In genomic region chr12:116532428-116532827, GRCh38 we compare ENCODE assay signal across 7 cellular contexts. TPM values are rescaled to one million over a fixed set of nuclear protein-coding genes. Genes with fewer than 3 reads are reported as not detected.
A peak's percentile ranks its signal among the peaks of the same experiment; 100 is the strongest.
DNase-seq lines count a peak whose midpoint lies in the region; ATAC-seq and TF ChIP-seq lines count a peak whose summit lies in the region.

No MANE protein-coding gene starts in this region.

- H3K27me3 ChIP-seq in osteoblast (ENCODE audit: insufficient read depth, low read length), result no peaks in the 10 kb centered on the region

- no peak for ATAC-seq in central memory CD8-positive, alpha-beta T cell (replicated peaks; ENCODE audit: extremely low read depth, poor library complexity, severe bottlenecking)
- no peak for ATAC-seq in GM19324 (IDR thresholded peaks at IDR 0.05; ENCODE audit: low FRiP score, unreplicated experiment)

- intact Hi-C loops in Calu3 (cut with micrococcal nuclease; ENCODE audit: unreplicated experiment) (no loop called here), head of caudate nucleus (cut with DNase I) (no loop called here)

- H3K9me3 Mint-ChIP-seq in Calu3 (ENCODE audit: low read depth, unreplicated experiment), result peaks cover 3% of the 10 kb centered on the region
- no peaks in the 10 kb centered on the region for H3K9me3 Mint-ChIP-seq in central memory CD8-positive, alpha-beta T cell

- H3K36me3 ChIP-seq in KOPT-K1 (ENCODE audit: insufficient read depth, low read length), result no peaks in the 10 kb centered on the region
- H3K36me3 ChIP-seq in osteoblast (ENCODE audit: insufficient read depth, low read length), result no peaks in the 10 kb centered on the region

- H3K79me2 ChIP-seq in osteoblast (ENCODE audit: insufficient read depth, low read length), result no peaks in the 10 kb centered on the region

- no peaks in the 10 kb centered on the region for H4K20me1 ChIP-seq in osteoblast (ENCODE audit: insufficient read depth, low read length)

- peaks cover 13% of the 10 kb centered on the region for H3K27me3 Mint-ChIP-seq in Calu3 (ENCODE audit: unreplicated experiment)
- H3K27me3 Mint-ChIP-seq in central memory CD8-positive, alpha-beta T cell, result peaks cover 24% of the 10 kb centered on the region

- H3K4me3 Mint-ChIP-seq in Calu3 (ENCODE audit: low read depth, unreplicated experiment), result peak overlapping the region; percentile 75
- peak overlapping the region; percentile 80 for H3K4me3 Mint-ChIP-seq in central memory CD8-positive, alpha-beta T cell

- DNase-seq in Calu3 (no peak), osteoblast (ENCODE audit: insufficient read length, low spot score, missing footprints) (no peak), head of caudate nucleus (no peak), GM20000 (ENCODE audit: low spot score) (no peak)
- no peak for DNase-seq in central memory CD8-positive, alpha-beta T cell (ENCODE audit: low spot score in 2 of 2)

- H3K36me3 Mint-ChIP-seq in Calu3 (ENCODE audit: insufficient read depth, unreplicated experiment), result peaks cover 17% of the 10 kb centered on the region
- H3K36me3 Mint-ChIP-seq in central memory CD8-positive, alpha-beta T cell (ENCODE audit: insufficient read depth), result peaks cover 1% of the 10 kb centered on the region

- H3K27ac ChIP-seq in KOPT-K1 (ENCODE audit: low read depth, low read length, poor library complexity, severe bottlenecking), result peak overlapping the region; percentile 69
- H3K27ac ChIP-seq in osteoblast (ENCODE audit: low read depth, low read length), result no peak overlapping the region

- H3K9me3 ChIP-seq in KOPT-K1 (ENCODE audit: insufficient read depth, low read length, poor library complexity, severe bottlenecking) (no peaks in the 10 kb centered on the region), osteoblast (ENCODE audit: low read depth, low read length) (no peaks in the 10 kb centered on the region)

- no peak overlapping the region for H2AFZ ChIP-seq in osteoblast (ENCODE audit: low read length)

- peak overlapping the region; percentile 93 for H3K4me2 ChIP-seq in osteoblast (ENCODE audit: insufficient read depth, low read length)

- no peak overlapping the region for H3K4me3 ChIP-seq in osteoblast (ENCODE audit: insufficient read depth, low read length)

- H3K27ac Mint-ChIP-seq in Calu3 (ENCODE audit: unreplicated experiment), result no peak overlapping the region
- H3K27ac Mint-ChIP-seq in central memory CD8-positive, alpha-beta T cell (ENCODE audit: low read depth), result no peak overlapping the region

- peaks cover 26% of the 10 kb centered on the region for H3K4me1 ChIP-seq in osteoblast (ENCODE audit: insufficient read depth, low read length)

- no TSS peak for BruUV-seq in Calu3 (replicated peaks; lab: Mats Ljungman, UMichigan)

- TF ChIP-seq CTCF in Calu3 (IDR thresholded peaks at IDR 0.05; ENCODE audit: unreplicated experiment) (no peak), osteoblast (IDR thresholded peaks at IDR 0.05; ENCODE audit: extremely low read depth, low read depth, low read length) (no peak), GM20000 (IDR thresholded peaks at IDR 0.05; ENCODE audit: extremely low read depth, missing control alignments) (no peak)

- CTCF ChIA-PET in Calu3 (lab: Charles Lee), result no interaction called here

- H3K4me1 Mint-ChIP-seq in Calu3 (ENCODE audit: low read depth, unreplicated experiment), result peaks cover 27% of the 10 kb centered on the region
- peaks cover 36% of the 10 kb centered on the region for H3K4me1 Mint-ChIP-seq in central memory CD8-positive, alpha-beta T cell

RNA-seq across cellular contexts. Expression of gene MAP1LC3B2, which starts 26.8 kb away (rescaled TPM):
- total RNA-seq in Calu3 (2022), result 0.91 and 0.97 TPM in 2 replicates
- total RNA-seq in osteoblast, result 0.29 and 1.1 TPM in 2 replicates
